ENCODE assay signal across 13 cellular contexts in the genomic region with DNA sequence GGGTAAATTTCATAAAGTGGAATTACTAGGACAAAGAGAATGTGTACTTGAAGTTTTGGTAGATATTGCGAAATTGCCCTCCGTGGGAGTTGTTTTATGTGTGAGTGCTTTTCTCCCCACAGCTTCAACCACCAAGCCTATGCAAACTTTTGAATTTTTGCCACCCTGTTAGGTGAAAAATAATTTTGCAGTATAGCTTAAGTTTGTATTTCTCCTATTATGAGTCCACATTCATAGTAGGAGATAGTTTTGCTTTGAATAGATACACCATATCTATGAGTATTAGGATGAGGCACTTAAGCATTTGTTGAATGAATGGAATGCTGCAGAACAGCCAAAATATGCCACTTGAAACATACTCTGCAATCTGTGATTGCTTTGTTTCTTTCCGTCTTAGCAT. TPM values are rescaled to one million over a fixed set of nuclear protein-coding genes. Genes with fewer than 3 reads are reported as not detected.
DNase-seq lines count a peak whose midpoint lies in the region; ATAC-seq, FAIRE-seq and TF ChIP-seq lines count a peak whose summit lies in the region.
"Had no signal": no experiment of that assay in that cellular context is flagged by ENCODE, and none has a peak within 500 bp of the region (broad histone marks: within the 10 kb centered on the region; RNA-seq: fewer than 3 reads in every experiment).

No MANE protein-coding gene starts in this region.

- no peak overlapping the region for H3K27ac ChIP-seq in A549
- no peak overlapping the region for H3K27ac ChIP-seq in HL-60 (replicated peaks)
- H3K27ac ChIP-seq: coronary artery, KMS-11 had no signal

- no peak overlapping the region for H3K27ac Mint-ChIP-seq in activated naive CD8-positive, alpha-beta T cell treated with anti-CD3 and anti-CD28 coated beads for 36 hours

- DNase-seq in A549 (ENCODE audit: low read depth in 1 of 2, low spot score in 1 of 2) (no peak), HL-60 (ENCODE audit: low read depth in 1 of 2, low spot score in 1 of 2) (peak; percentile 27 to 36), astrocyte of the spinal cord (ENCODE audit: low read depth, low spot score) (peak; percentile 23), kidney glomerular epithelial cell (lab: John Stamatoyannopoulos, UW) (peak; percentile 26), Ammon's horn (ENCODE audit: low spot score) (no peak), HuH-7 (ENCODE audit: low spot score) (no peak)
- no peak for DNase-seq in activated naive CD8-positive, alpha-beta T cell treated with anti-CD3 and anti-CD28 coated beads for 36 hours
- DNase-seq: activated naive CD4-positive, alpha-beta T cell; DND-41; NCI-H2171 treated with DMSO at 0.1 percent for 48 hours had no signal

- H3K27me3 Mint-ChIP-seq in activated naive CD8-positive, alpha-beta T cell treated with anti-CD3 and anti-CD28 coated beads for 36 hours = no peaks in the 10 kb centered on the region

- 86% methylated on average over 3 of the region's 3 CpGs for WGBS in A549 (ENCODE audit: missing lambda C conversion rate)

- POLR2A ChIA-PET in A549 (lab: Yijun Ruan, JAX) = no interaction called here

- peaks cover 3% of the 10 kb centered on the region for H3K4me1 Mint-ChIP-seq in activated naive CD8-positive, alpha-beta T cell treated with anti-CD3 and anti-CD28 coated beads for 36 hours

- no peak for TF ChIP-seq CTCF in A549 (IDR thresholded peaks at IDR 0.05)
- no peak for TF ChIP-seq CTCF in HL-60 (IDR thresholded peaks at IDR 0.05; ENCODE audit: insufficient read depth, low read length)
- TF ChIP-seq CTCF in astrocyte of the spinal cord (IDR thresholded peaks at IDR 0.05; ENCODE audit: low read depth, low read length) = no peak

- H3K27me3 ChIP-seq in HL-60 (ENCODE audit: insufficient read depth, poor library complexity, severe bottlenecking) = no peaks in the 10 kb centered on the region

- TF ChIP-seq EP300 in A549 (IDR thresholded peaks at IDR 0.05) = no peak

- ATAC-seq in A549 (no peak), HG03095 (IDR thresholded peaks at IDR 0.05; ENCODE audit: unreplicated experiment) (no peak)

- TF ChIP-seq RAD21 in A549 (conservative IDR thresholded peaks at IDR 0.05 in 1 of 2, IDR thresholded peaks at IDR 0.05 in 1 of 2) = no peak

- no peak for FAIRE-seq in A549 (lab: Jason Lieb, UNC)

- CTCF ChIA-PET in A549 (lab: Yijun Ruan, JAX) = interaction anchor here (0.6 kb wide), 1 partner anchor 575 kb away, joined by 3 read pairs; no protein-coding TSS in a partner anchor

- in situ Hi-C loops in astrocyte of the spinal cord (cut with HindIII; ENCODE audit: low sequenced_read_pairs) = no loop called here

- H3K4me1 ChIP-seq in A549 = peaks cover 10% of the 10 kb centered on the region; the same call in 2 of the 3 replicates

- no peak overlapping the region for H3K4me3 ChIP-seq in A549
- no peak overlapping the region for H3K4me3 ChIP-seq in HL-60 (replicated peaks; ENCODE audit: insufficient read depth, low read length)
- no peak overlapping the region for H3K4me3 ChIP-seq in astrocyte of the spinal cord (ENCODE audit: low read depth, low read length)
- H3K4me3 ChIP-seq: coronary artery had no signal

- H3K9me3 ChIP-seq in A549 = no peaks in the 10 kb centered on the region

- H3K36me3 Mint-ChIP-seq in activated naive CD8-positive, alpha-beta T cell treated with anti-CD3 and anti-CD28 coated beads for 36 hours = peaks cover 21% of the 10 kb centered on the region

- H3K4me2 ChIP-seq in A549 = peak overlapping the region; percentile 17; the same call in 1 of the 3 replicates
- H3K4me2 ChIP-seq: KMS-11 had no signal

- H3K4me3 Mint-ChIP-seq in activated naive CD8-positive, alpha-beta T cell treated with anti-CD3 and anti-CD28 coated beads for 36 hours = no peak overlapping the region

- no peaks in the 10 kb centered on the region for H3K9me3 Mint-ChIP-seq in activated naive CD8-positive, alpha-beta T cell treated with anti-CD3 and anti-CD28 coated beads for 36 hours

- no peak for TF ChIP-seq POLR2A in A549 (IDR thresholded peaks at IDR 0.05; ENCODE audit: low read length)

TF ChIP-seq in A549, 52 proteins besides CTCF, POLR2A, EP300 and RAD21:
- TF ChIP-seq, protein P1, sequence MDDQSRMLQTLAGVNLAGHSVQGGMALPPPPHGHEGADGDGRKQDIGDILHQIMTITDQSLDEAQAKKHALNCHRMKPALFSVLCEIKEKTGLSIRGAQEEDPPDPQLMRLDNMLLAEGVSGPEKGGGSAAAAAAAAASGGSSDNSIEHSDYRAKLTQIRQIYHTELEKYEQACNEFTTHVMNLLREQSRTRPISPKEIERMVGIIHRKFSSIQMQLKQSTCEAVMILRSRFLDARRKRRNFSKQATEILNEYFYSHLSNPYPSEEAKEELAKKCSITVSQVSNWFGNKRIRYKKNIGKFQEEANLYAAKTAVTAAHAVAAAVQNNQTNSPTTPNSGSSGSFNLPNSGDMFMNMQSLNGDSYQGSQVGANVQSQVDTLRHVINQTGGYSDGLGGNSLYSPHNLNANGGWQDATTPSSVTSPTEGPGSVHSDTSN (IDR thresholded peaks at IDR 0.05) = no peak
- TF ChIP-seq MAFK (IDR thresholded peaks at IDR 0.05; ENCODE audit: partially characterized antibody) (no peak), CEBPB (IDR thresholded peaks at IDR 0.05) (peak; percentile 71 to 82; a peak in 3 of 4 replicates)

RNA-seq across cellular contexts. Expression of a gene that starts 43.6 kb away (rescaled TPM):
- 12.4 and 14.1 TPM in 2 replicates for polyA plus RNA-seq in A549 (2011; rRNA removed)
- polyA plus RNA-seq in A549 (2012; cell fraction: cytosol; rRNA removed) = 4.2 and 5.1 TPM in 2 replicates
- polyA plus RNA-seq in A549 (2012; cell fraction: nucleus; rRNA removed) = 5.5 and 7.8 TPM in 2 replicates
- 6.1 to 6.5 TPM (median 6.4 TPM) in 3 replicates for polyA plus RNA-seq in A549 (2017; fragmentation: RNase III; extraction: RNeasy Plus Mini Kit Qiagen cat#74134 plus additional on column Dnase treatment)
- polyA minus RNA-seq in A549 (2011; rRNA and poly(A)+ RNA removed) = 14.8 and 14.9 TPM in 2 replicates
- 10 to 100 TPM; 16.8 to 17.7 TPM for total RNA-seq in activated naive CD8-positive, alpha-beta T cell treated with anti-CD3 and anti-CD28 coated beads for 36 hours

Comparison
In these comparisons a context has a peak if more than half of its experiments do, and no peak if none do; other contexts are left out.
1. DNase-seq: peak in HL-60 (2 of 2), astrocyte of the spinal cord (single experiment) and kidney glomerular epithelial cell (single experiment); none in A549 (0 of 2), Ammon's horn (single experiment), HuH-7 (single experiment) and activated naive CD8-positive, alpha-beta T cell treated with anti-CD3 and anti-CD28 coated beads for 36 hours (single experiment).